27 cellular contexts compared by ENCODE assay signal in genomic region chr6:34093206-34093605, GRCh38. TPM values are rescaled to one million over a fixed set of nuclear protein-coding genes. Genes with fewer than 3 reads are reported as not detected.
"Had no signal": no experiment of that assay in that cellular context is flagged by ENCODE, and none has a peak within 500 bp of the region (broad histone marks: within the 10 kb centered on the region; RNA-seq: fewer than 3 reads in every experiment).

No MANE protein-coding gene starts in this region.

- H3K36me3 ChIP-seq: colonic mucosa, esophagus muscularis mucosa, heart left ventricle, right lobe of liver, thyroid gland, upper lobe of left lung had no signal

- H3K9me3 Mint-ChIP-seq: dendritic cell treated with granulocyte-macrophage colony-stimulating factor and Interleukin-4, amounts not matched to agents 40 ng/mL and 50 ng/mL, for 4 days; natural killer cell; stimulated activated naive CD8-positive, alpha-beta T cell treated with anti-CD3 and anti-CD28 coated beads, Interleukin-15, amount 100 ng/mL, for 72 hours had no signal

- H3K27ac Mint-ChIP-seq: dendritic cell treated with granulocyte-macrophage colony-stimulating factor and Interleukin-4, amounts not matched to agents 40 ng/mL and 50 ng/mL, for 4 days; memory B cell; natural killer cell; progenitor cell of endocrine pancreas had no signal

- H3K27me3 ChIP-seq: colonic mucosa, hepatocyte, right lobe of liver, thyroid gland had no signal

- H3K4me1 Mint-ChIP-seq: memory B cell; natural killer cell; stimulated activated naive CD8-positive, alpha-beta T cell treated with anti-CD3 and anti-CD28 coated beads, Interleukin-15, amount 100 ng/mL, for 72 hours had no signal

- H3K79me2 ChIP-seq: hepatocyte, parathyroid adenoma had no signal

- H3K36me3 Mint-ChIP-seq: memory B cell, natural killer cell had no signal

- FAIRE-seq: endothelial cell of umbilical vein, kidney, small intestine, urothelium cell line had no signal

- H2AFZ ChIP-seq: hepatocyte, parathyroid adenoma had no signal

- H3K9ac ChIP-seq: parathyroid adenoma had no signal

- H3K4me3 ChIP-seq: colonic mucosa, esophagus muscularis mucosa, heart left ventricle, hepatocyte, lung, right lobe of liver, thyroid gland, upper lobe of left lung had no signal

- H3K4me2 ChIP-seq: hepatocyte had no signal

- H3K27ac ChIP-seq: colonic mucosa, esophagus muscularis mucosa, heart left ventricle, hepatocyte, parathyroid adenoma, right lobe of liver, upper lobe of left lung had no signal

- H3K4me3 Mint-ChIP-seq: dendritic cell treated with granulocyte-macrophage colony-stimulating factor and Interleukin-4, amounts not matched to agents 40 ng/mL and 50 ng/mL, for 4 days; memory B cell; natural killer cell; stimulated activated naive CD8-positive, alpha-beta T cell treated with anti-CD3 and anti-CD28 coated beads, Interleukin-15, amount 100 ng/mL, for 72 hours had no signal

- H3K4me1 ChIP-seq: colonic mucosa, esophagus muscularis mucosa, heart left ventricle, parathyroid adenoma, right lobe of liver, upper lobe of left lung had no signal

- H3K9me3 ChIP-seq: colonic mucosa, right lobe of liver, thyroid gland, upper lobe of left lung had no signal

- DNase-seq: colonic mucosa; effector CD8-positive, alpha-beta T cell; foreskin melanocyte; heart left ventricle; kidney; natural killer cell; right lobe of liver; small intestine; stimulated activated CD4-positive, alpha-beta T cell treated with anti-CD3 and anti-CD28 coated beads, Interleukin-15, amount 100 ng/mL, for 24 hours; stimulated activated CD4-positive, alpha-beta T cell treated with anti-CD3 and anti-CD28 coated beads, Interleukin-2, amount 100 ng/mL, for 48 hours; stimulated activated CD8-positive, alpha-beta memory T cell treated with anti-CD3 and anti-CD28 coated beads, Interleukin-4, amount 100 ng/mL, for 48 hours; stimulated activated naive CD4-positive, alpha-beta T cell; stimulated activated naive CD8-positive, alpha-beta T cell treated with anti-CD3 and anti-CD28 coated beads, Interleukin-15, amount 100 ng/mL, for 72 hours; thyroid gland; upper lobe of left lung had no signal

RNA-seq across cellular contexts. Expression of gene GRM4, which starts 52.7 kb away (rescaled TPM):
- total RNA-seq: endothelial cell of umbilical vein, epithelial cell of proximal tubule, esophagus muscularis mucosa, kidney, left lobe of liver, liver, natural killer cell, right lobe of liver had no signal
- polyA plus RNA-seq: heart left ventricle, hepatocyte, liver had no signal
